Comparison of ENCODE assay signal across 8 cellular contexts in the genomic region with DNA sequence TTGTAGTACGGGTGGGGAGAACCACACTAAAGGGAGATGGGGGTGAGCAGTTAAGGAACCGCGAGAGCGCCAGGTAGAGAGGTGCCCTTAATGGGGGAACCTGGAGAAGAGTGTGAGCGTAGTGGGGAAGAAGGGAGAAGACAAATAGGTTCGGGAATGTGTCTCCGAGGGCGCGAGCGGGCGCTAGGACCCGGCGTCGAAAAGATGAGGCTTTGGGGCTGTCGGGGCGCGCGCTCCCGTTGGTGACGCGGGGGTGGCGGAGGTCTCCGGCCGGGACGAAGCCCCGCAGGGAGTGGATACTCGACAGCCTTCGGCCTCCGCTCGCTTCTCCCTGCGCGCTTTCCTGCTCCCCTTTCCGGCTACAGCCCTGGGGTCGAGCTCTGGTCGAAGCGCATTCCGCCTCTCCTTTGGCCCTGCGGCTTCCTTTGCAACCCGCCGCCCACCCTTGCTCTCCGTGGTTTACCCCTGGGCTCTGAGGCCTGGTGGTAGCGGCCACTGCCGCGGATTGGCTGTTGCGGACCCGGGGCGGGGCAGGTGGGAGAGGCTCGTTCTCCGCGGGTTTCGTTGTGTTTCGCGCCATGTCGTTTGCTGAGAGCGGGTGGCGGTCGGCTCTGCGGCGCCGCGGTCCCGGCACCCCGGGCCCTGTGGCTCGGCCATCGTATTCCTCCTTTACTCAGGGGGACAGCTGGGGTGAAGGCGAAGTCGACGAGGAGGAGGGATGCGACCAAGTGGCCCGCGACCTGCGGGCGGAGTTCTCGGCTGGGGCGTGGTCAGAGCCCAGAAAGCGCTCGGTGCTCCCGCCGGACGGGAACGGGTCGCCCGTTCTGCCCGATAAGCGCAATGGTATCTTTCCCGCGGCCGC. TPM values are rescaled to one million over a fixed set of nuclear protein-coding genes. Genes with fewer than 3 reads are reported as not detected.
A peak's percentile ranks its signal among the peaks of the same experiment; 100 is the strongest.
DNase-seq lines count a peak whose midpoint lies in the region; ATAC-seq and TF ChIP-seq lines count a peak whose summit lies in the region.

A gene (plus strand): TSS at position 574 of the 862 bp plus-strand sequence. CDS start 5 bp downstream, at position 579.

- H3K4me2 ChIP-seq in BLaER1, result peak within 1 kb of the TSS; percentile 85

- TF ChIP-seq CTCF in colonic mucosa (IDR thresholded peaks at IDR 0.05), result no peak

- H4K20me1 ChIP-seq in BLaER1, result peaks cover 39% of the 10 kb centered on the region

- H3K27ac Mint-ChIP-seq in activated CD4-positive, alpha-beta T cell treated with anti-CD3 and anti-CD28 coated beads, Interleukin-2, amount 10 ng/mL, durations not matched to agents 24 days and 14 days, result peak within 1 kb of the TSS; percentile 98

- H3K9ac ChIP-seq in BLaER1, result peak within 1 kb of the TSS; percentile 99
- peak within 1 kb of the TSS; percentile 62 to 85 for H3K9ac ChIP-seq in colonic mucosa (ENCODE audit: low read depth in 2 of 2, low read length in 2 of 2)

- H3K27me3 ChIP-seq in BLaER1 (no peaks in the 10 kb centered on the region), colonic mucosa (no peaks in the 10 kb centered on the region), layer of hippocampus (ENCODE audit: control insufficient read depth, insufficient read depth, low read length) (no peaks in the 10 kb centered on the region)

- H3K36me3 Mint-ChIP-seq in activated CD4-positive, alpha-beta T cell treated with anti-CD3 and anti-CD28 coated beads, Interleukin-2, amount 10 ng/mL, durations not matched to agents 24 days and 14 days (ENCODE audit: low read depth), result peaks cover 45% of the 10 kb centered on the region

- H3K9me3 Mint-ChIP-seq in activated CD4-positive, alpha-beta T cell treated with anti-CD3 and anti-CD28 coated beads, Interleukin-2, amount 10 ng/mL, durations not matched to agents 24 days and 14 days, result no peaks in the 10 kb centered on the region

- H3K4me3 Mint-ChIP-seq in activated CD4-positive, alpha-beta T cell treated with anti-CD3 and anti-CD28 coated beads, Interleukin-2, amount 10 ng/mL, durations not matched to agents 24 days and 14 days, result peak within 1 kb of the TSS; percentile 98

- H3K36me3 ChIP-seq in BLaER1, result peaks cover 46% of the 10 kb centered on the region
- no peaks in the 10 kb centered on the region for H3K36me3 ChIP-seq in colonic mucosa

- peaks cover 2% of the 10 kb centered on the region for H3K27me3 Mint-ChIP-seq in activated CD4-positive, alpha-beta T cell treated with anti-CD3 and anti-CD28 coated beads, Interleukin-2, amount 10 ng/mL, durations not matched to agents 24 days and 14 days

- H3K4me3 ChIP-seq in BLaER1, result peak within 1 kb of the TSS; percentile 89
- H3K4me3 ChIP-seq in colonic mucosa, result peak within 1 kb of the TSS; percentile 93

- no peaks in the 10 kb centered on the region for H3K9me3 ChIP-seq in BLaER1
- no peaks in the 10 kb centered on the region for H3K9me3 ChIP-seq in colonic mucosa

- DNase-seq in NCI-H526 treated with DMSO at 0.1 percent for 48 hours (lab: John Stamatoyannopoulos, UW) (peak; percentile 95), colonic mucosa (peak; percentile 95)
- peak; percentile 98 for DNase-seq in activated CD4-positive, alpha-beta T cell treated with anti-CD3 and anti-CD28 coated beads, Interleukin-2, amount 10 ng/mL, durations not matched to agents 24 days and 14 days
- DNase-seq in stimulated activated CD4-positive, alpha-beta T cell treated with anti-CD3 and anti-CD28 coated beads, Interleukin-1b, Interleukin-23, amount 100 ng/mL, for 24 hours (ENCODE audit: low read depth in 4 of 4, low spot score in 1 of 4), result peak; percentile 79 to 90 (median 86)

- intact Hi-C loops in activated CD4-positive, alpha-beta T cell treated with anti-CD3 and anti-CD28 coated beads, Interleukin-2, amount 10 ng/mL, durations not matched to agents 24 days and 14 days (cut with micrococcal nuclease), result loop anchor here (1.0 to 10.0 kb wide), 3 partner anchors 12 to 893 kb away; a partner anchor contains a TSS
- intact Hi-C loops in colonic mucosa (cut with DNase I), result loop anchor here (10.0 kb wide), 1 partner anchor 543 kb away; a partner anchor contains a TSS

- H3K27ac ChIP-seq in BLaER1 (peak within 1 kb of the TSS; percentile 100), colonic mucosa (peak within 1 kb of the TSS; percentile 95), layer of hippocampus (ENCODE audit: low read depth, low read length) (peak within 1 kb of the TSS; percentile 99)

- H3K4me1 Mint-ChIP-seq in activated CD4-positive, alpha-beta T cell treated with anti-CD3 and anti-CD28 coated beads, Interleukin-2, amount 10 ng/mL, durations not matched to agents 24 days and 14 days, result peaks cover 48% of the 10 kb centered on the region

- ATAC-seq in GM19351 (IDR thresholded peaks at IDR 0.05; ENCODE audit: unreplicated experiment) (peak; percentile 64), HG03520 (IDR thresholded peaks at IDR 0.05; ENCODE audit: unreplicated experiment) (peak; percentile 63)

- H3K4me1 ChIP-seq in BLaER1, result peaks cover 45% of the 10 kb centered on the region
- H3K4me1 ChIP-seq in colonic mucosa, result peaks cover 5% of the 10 kb centered on the region

RNA-seq across cellular contexts. Expression of the gene that starts here (rescaled TPM):
- total RNA-seq in activated CD4-positive, alpha-beta T cell treated with anti-CD3 and anti-CD28 coated beads, Interleukin-2, amount 10 ng/mL, durations not matched to agents 24 days and 14 days, result 31.2 and 33.9 TPM in 2 replicates
- 10 to 100 TPM; 15.5 to 21.2 TPM for total RNA-seq in colonic mucosa

Comparison
In these comparisons a context has a peak if more than half of its experiments do, and no peak if none do; other contexts are left out.
1. Peak in every context shown above with its lines: DNase-seq, ATAC-seq, H3K4me3 ChIP-seq and H3K27ac ChIP-seq.